10 cellular contexts compared by ENCODE assay signal in genomic region chr18:75970212-75970611, GRCh38.
"Had no signal": no experiment of that assay in that cellular context is flagged by ENCODE, and none has a peak within 500 bp of the region (broad histone marks: within the 10 kb centered on the region; RNA-seq: fewer than 3 reads in every experiment).

No MANE protein-coding gene starts in this region.

- H3K27ac ChIP-seq: GM23248 had no signal

- FAIRE-seq: H1, H54 had no signal

- H3K9me3 Mint-ChIP-seq: H9 had no signal

- ATAC-seq: HCT116 had no signal

- H2AFZ ChIP-seq: GM23248 had no signal

- H3K4me3 Mint-ChIP-seq: H9, HFFc6 had no signal

- H3K9me3 ChIP-seq: HAP-1 had no signal

- H3K4me3 ChIP-seq: GM23248, HAP-1 had no signal

- H3K4me1 Mint-ChIP-seq: H9 had no signal

- H3K27ac Mint-ChIP-seq: H9, HFFc6 had no signal

- H3K4me1 ChIP-seq: HAP-1 had no signal

- H3K36me3 ChIP-seq: HAP-1 had no signal

- DNase-seq: GM23248, GOT3, H7, H9, HCEC 1CT, HFFc6 had no signal
